22 cellular contexts compared by ENCODE assay signal in genomic region chr21:28823464-28823863, GRCh38.
DNase-seq lines count a peak whose midpoint lies in the region; ATAC-seq, FAIRE-seq and TF ChIP-seq lines count a peak whose summit lies in the region.
"Had no signal": no experiment of that assay in that cellular context is flagged by ENCODE, and none has a peak within 500 bp of the region (broad histone marks: within the 10 kb centered on the region; RNA-seq: fewer than 3 reads in every experiment).

No MANE protein-coding gene starts in this region.

- peak overlapping the region; percentile 49; the same call in 1 of the 2 replicates for H3K27ac ChIP-seq in Panc1 (ENCODE audit: low read length)
- H3K27ac ChIP-seq in endothelial cell of umbilical vein (ENCODE audit: insufficient read depth, low read depth, low read length): peak overlapping the region; percentile 37
- H3K27ac ChIP-seq in parathyroid adenoma: no peak overlapping the region
- peak overlapping the region; percentile 59 to 72 (median 67) for H3K27ac ChIP-seq in transverse colon
- H3K27ac ChIP-seq: epithelial cell of prostate, psoas muscle had no signal

- H3K79me2 ChIP-seq in endothelial cell of umbilical vein (ENCODE audit: control insufficient read depth, insufficient read depth, low read length) (no peaks in the 10 kb centered on the region), parathyroid adenoma (no peaks in the 10 kb centered on the region)

- H2AFZ ChIP-seq in endothelial cell of umbilical vein (ENCODE audit: low read depth, low read length) (no peak overlapping the region), parathyroid adenoma (peak overlapping the region; percentile 5)

- no peak for ATAC-seq in Panc1
- ATAC-seq: stimulated activated naive CD8-positive, alpha-beta T cell treated with anti-CD3 and anti-CD28 coated beads, Interleukin-15, amount 100 ng/mL, for 72 hours had no signal

- no peaks in the 10 kb centered on the region for H3K9me3 ChIP-seq in Panc1 (ENCODE audit: control insufficient read depth, insufficient read depth, low read depth, low read length)
- no peaks in the 10 kb centered on the region for H3K9me3 ChIP-seq in endothelial cell of umbilical vein (replicated peaks; ENCODE audit: control insufficient read depth, insufficient read depth, low read length)
- H3K9me3 ChIP-seq in parathyroid adenoma (ENCODE audit: control insufficient read depth, low read length): no peaks in the 10 kb centered on the region
- H3K9me3 ChIP-seq in transverse colon: no peaks in the 10 kb centered on the region
- H3K9me3 ChIP-seq in HAP-1: no peaks in the 10 kb centered on the region
- H3K9me3 ChIP-seq: psoas muscle, spleen had no signal

- TF ChIP-seq CTCF in Panc1 (IDR thresholded peaks at IDR 0.05) (no peak), endothelial cell of umbilical vein (IDR thresholded peaks at IDR 0.05; ENCODE audit: extremely low read depth in 1 of 2, insufficient read depth in 1 of 2, low read depth in 1 of 2, low read length in 2 of 2) (no peak), parathyroid adenoma (IDR thresholded peaks at IDR 0.05) (no peak), transverse colon (IDR thresholded peaks at IDR 0.05) (no peak), GM13977 (IDR thresholded peaks at IDR 0.05; ENCODE audit: extremely low read depth, insufficient read depth, missing control alignments) (no peak)

- H3K4me1 ChIP-seq in Panc1 (ENCODE audit: control insufficient read depth, insufficient read depth, low read length): peaks cover 3% of the 10 kb centered on the region; the same call in 1 of the 2 replicates
- peaks cover 19% of the 10 kb centered on the region for H3K4me1 ChIP-seq in endothelial cell of umbilical vein (ENCODE audit: control insufficient read depth, extremely low read depth, insufficient read depth, low read length)
- H3K4me1 ChIP-seq in parathyroid adenoma: peaks cover 3% of the 10 kb centered on the region
- H3K4me1 ChIP-seq in transverse colon: peaks cover 9 to 28% (median 14%) of the 10 kb centered on the region in 4 donors
- H3K4me1 ChIP-seq in HAP-1: no peaks in the 10 kb centered on the region
- H3K4me1 ChIP-seq: psoas muscle had no signal

- H3K36me3 ChIP-seq in Panc1 (ENCODE audit: control insufficient read depth, insufficient read depth, low read length) (no peaks in the 10 kb centered on the region), endothelial cell of umbilical vein (ENCODE audit: control insufficient read depth in 2 of 2, extremely low read depth in 1 of 2, insufficient read depth in 2 of 2, low read length in 2 of 2) (no peaks in the 10 kb centered on the region), parathyroid adenoma (ENCODE audit: control insufficient read depth, insufficient read depth, low read length) (no peaks in the 10 kb centered on the region), transverse colon (no peaks in the 10 kb centered on the region), HAP-1 (replicated peaks) (no peaks in the 10 kb centered on the region)
- H3K36me3 ChIP-seq: spleen had no signal

- 67 to 77% methylated on average over 2 of the region's 2 CpGs for WGBS in transverse colon (ENCODE audit: low coverage in 1 of 2), 2 donors

- CTCF ChIA-PET in Panc1 (lab: Charles Lee) (no interaction called here), endothelial cell of umbilical vein (lab: Charles Lee) (interaction anchor here (0.9 to 1.7 kb wide), 2 partner anchors 9 to 13 kb away, joined by 3 to 6 read pairs; no protein-coding TSS in a partner anchor)

- FAIRE-seq in endothelial cell of umbilical vein (lab: Jason Lieb, UNC): no peak
- FAIRE-seq: bronchial epithelial cell had no signal

- BruUV-seq in Panc1 (replicated peaks; lab: Mats Ljungman, UMichigan): no TSS peak
- no TSS peak for BruUV-seq in endothelial cell of umbilical vein (replicated peaks; lab: Mats Ljungman, UMichigan)

- H4K20me1 ChIP-seq in endothelial cell of umbilical vein (replicated peaks; ENCODE audit: control insufficient read depth, extremely low read depth, insufficient read depth, low read length): no peaks in the 10 kb centered on the region

- H3K4me2 ChIP-seq in endothelial cell of umbilical vein (ENCODE audit: insufficient read depth, low read length): peak overlapping the region; percentile 64
- H3K4me2 ChIP-seq in parathyroid adenoma (ENCODE audit: low read length): no peak overlapping the region

- H3K4me3 ChIP-seq in Panc1 (ENCODE audit: low read depth in 2 of 2, low read length in 2 of 2) (no peak overlapping the region), endothelial cell of umbilical vein (replicated peaks in 1 of 3; ENCODE audit: insufficient read depth in 1 of 3, low read depth in 1 of 3, low read length in 3 of 3) (no peak overlapping the region), parathyroid adenoma (ENCODE audit: low read depth, low read length) (no peak overlapping the region), transverse colon (no peak overlapping the region), HAP-1 (no peak overlapping the region)
- H3K4me3 ChIP-seq: psoas muscle, spleen had no signal

- dilution Hi-C loops in endothelial cell of umbilical vein (cut with MboI; ENCODE audit: extremely low pct_ligation_motif_present, low sequenced_read_pairs): no loop called here

- H3K9ac ChIP-seq in endothelial cell of umbilical vein (replicated peaks; ENCODE audit: extremely low read depth, insufficient read depth, low read length) (no peak overlapping the region), parathyroid adenoma (no peak overlapping the region)

- TF ChIP-seq EP300 in transverse colon (IDR thresholded peaks at IDR 0.05; ENCODE audit: low read depth): no peak

- intact Hi-C loops in Panc1 (cut with micrococcal nuclease; ENCODE audit: unreplicated experiment) (no loop called here), endothelial cell of umbilical vein (cut with micrococcal nuclease) (no loop called here), transverse colon (cut with DNase I; ENCODE audit: low total_unique reads) (no loop called here)

- no peaks in the 10 kb centered on the region for H3K9me1 ChIP-seq in endothelial cell of umbilical vein (replicated peaks; ENCODE audit: control insufficient read depth, extremely low read depth, insufficient read depth, low read length)

- no peak for DNase-seq in Panc1 (ENCODE audit: low read depth, low spot score)
- no peak for DNase-seq in endothelial cell of umbilical vein (ENCODE audit: low read depth, low spot score)
- no peak for DNase-seq in transverse colon
- DNase-seq in NCI-H748 treated with DMSO at 0.1 percent for 48 hours (lab: John Stamatoyannopoulos, UW): no peak
- DNase-seq in HAP-1 (ENCODE audit: low spot score in 2 of 2): no peak
- DNase-seq in GM13977 (ENCODE audit: low spot score): no peak
- DNase-seq: activated CD4-positive, alpha-beta T cell treated with anti-CD3 and anti-CD28 coated beads for 48 hours; activated CD8-positive, alpha-beta memory T cell treated with anti-CD3 and anti-CD28 coated beads, Interleukin-2, amount 50 U/mL, for 4 hours; activated effector memory CD4-positive, alpha-beta T cell treated with Interleukin-2 at 50 U/mL for 16 hours; CD4-positive, alpha-beta T cell; foreskin melanocyte; MM.1S; NCI-H82; psoas muscle; SIG-M5; spleen; stimulated activated CD4-positive, alpha-beta T cell treated with anti-CD3 and anti-CD28 coated beads, Interleukin-4, amount 100 ng/mL, for 24 hours; stimulated activated naive CD8-positive, alpha-beta T cell treated with anti-CD3 and anti-CD28 coated beads, Interleukin-15, amount 100 ng/mL, for 72 hours; T-helper 1 cell had no signal

- in situ Hi-C loops in Panc1 (cut with HindIII; ENCODE audit: low pct_unique_long_range_greater_than_20kb, low sequenced_read_pairs) (no loop called here), transverse colon (cut with MboI; ENCODE audit: low pct_ligation_motif_present in 1 of 4, low pct_unique_long_range_greater_than_20kb in 1 of 4, low sequenced_read_pairs in 3 of 4) (no loop called here), HAP-1 (cut with MboI; ENCODE audit: low sequenced_read_pairs) (no loop called here), GM13977 (cut with MboI; ENCODE audit: low pct_unique_long_range_greater_than_20kb, low sequenced_read_pairs, unreplicated experiment) (no loop called here)

- POLR2A ChIA-PET in Panc1 (lab: Charles Lee) (no interaction called here), endothelial cell of umbilical vein (lab: Charles Lee) (no interaction called here)

- TF ChIP-seq POLR2A in endothelial cell of umbilical vein (IDR thresholded peaks at IDR 0.05; ENCODE audit: low read depth, low read length): no peak
- TF ChIP-seq POLR2A in transverse colon (IDR thresholded peaks at IDR 0.05): no peak

- H3K27me3 ChIP-seq in Panc1 (ENCODE audit: control insufficient read depth, insufficient read depth, low read length) (no peaks in the 10 kb centered on the region), endothelial cell of umbilical vein (ENCODE audit: control insufficient read depth in 2 of 2, insufficient read depth in 2 of 2, low read length in 2 of 2) (no peaks in the 10 kb centered on the region), parathyroid adenoma (ENCODE audit: control insufficient read depth, insufficient read depth, low read length) (no peaks in the 10 kb centered on the region), transverse colon (no peaks in the 10 kb centered on the region), HAP-1 (ENCODE audit: low read depth) (no peaks in the 10 kb centered on the region)
- H3K27me3 ChIP-seq: spleen had no signal

TF ChIP-seq in endothelial cell of umbilical vein, 7 proteins besides CTCF, POLR2A, EP300 and RAD21:
- TF ChIP-seq MYC (IDR thresholded peaks at IDR 0.05; ENCODE audit: low read depth, low read length) (no peak), EZH2 (IDR thresholded peaks at IDR 0.05; ENCODE audit: borderline replicate concordance, low read depth, low read length, severe bottlenecking) (no peak), POLR2AphosphoS5 (IDR thresholded peaks at IDR 0.05; ENCODE audit: insufficient read depth, low read depth, low read length) (no peak), JUN (IDR thresholded peaks at IDR 0.05; ENCODE audit: borderline replicate concordance, insufficient read depth, insufficient read length, low read depth) (no peak), MAX (IDR thresholded peaks at IDR 0.05; ENCODE audit: insufficient read depth, insufficient read length) (no peak), FOS (IDR thresholded peaks at IDR 0.05; ENCODE audit: borderline replicate concordance, insufficient read depth, low read length) (no peak), GATA2 (IDR thresholded peaks at IDR 0.05; ENCODE audit: insufficient read depth, insufficient read length, low read depth, low read length) (no peak)
